12 cellular contexts compared by ENCODE assay signal in genomic region chr16:17365591-17366298, GRCh38.
DNase-seq lines count a peak whose midpoint lies in the region; ATAC-seq, FAIRE-seq and TF ChIP-seq lines count a peak whose summit lies in the region.
"Had no signal": no experiment of that assay in that cellular context is flagged by ENCODE, and none has a peak within 500 bp of the region (broad histone marks: within the 10 kb centered on the region; RNA-seq: fewer than 3 reads in every experiment).

No MANE protein-coding gene starts in this region.

- WGBS in heart left ventricle, 4 donors: 81 to 90% (median 84%) methylated on average over 3 of the region's 3 CpGs

- H3K27ac ChIP-seq in foreskin keratinocyte (peak overlapping the region; percentile 62), heart left ventricle (peak overlapping the region in 1 of 12 donors; percentile 49)

- no peaks in the 10 kb centered on the region for H3K36me3 ChIP-seq in heart left ventricle

- intact Hi-C loops in heart left ventricle (cut with DNase I): no loop called here

- no peak for TF ChIP-seq POLR2A in heart left ventricle (IDR thresholded peaks at IDR 0.05)
- no peak for TF ChIP-seq POLR2A in H54 (IDR thresholded peaks at IDR 0.05; ENCODE audit: low read depth, low read length)

- H3K4me3 ChIP-seq in heart left ventricle: no peak overlapping the region

- DNase-seq in stimulated activated naive CD8-positive, alpha-beta T cell treated with anti-CD3 and anti-CD28 coated beads, Interleukin-15, amount 100 ng/mL, for 72 hours: no peak
- DNase-seq in stimulated activated naive CD8-positive, alpha-beta T cell treated with anti-CD3 and anti-CD28 coated beads, Interleukin-15, Interleukin-2, amounts not matched to agents 100 U/mL and 50 U/mL, for 24 hours: no peak
- DNase-seq in foreskin keratinocyte: no peak
- DNase-seq in stimulated activated CD4-positive, alpha-beta T cell treated with anti-CD3 and anti-CD28 coated beads, Interleukin-2, amount 100 ng/mL, for 48 hours: no peak
- no peak for DNase-seq in heart left ventricle
- no peak for DNase-seq in H54 (ENCODE audit: insufficient read length, low spot score)
- DNase-seq: NCI-H1417 treated with DMSO at 0.1 percent for 48 hours, NCI-H526, SHP77 treated with DMSO at 0.1 percent for 48 hours had no signal

- H3K27me3 Mint-ChIP-seq in stimulated activated naive CD8-positive, alpha-beta T cell treated with anti-CD3 and anti-CD28 coated beads, Interleukin-15, amount 100 ng/mL, for 72 hours: no peaks in the 10 kb centered on the region
- no peaks in the 10 kb centered on the region for H3K27me3 Mint-ChIP-seq in activated T-helper 17 cell treated with anti-CD3 and anti-CD28 coated beads, Interleukin-2, amount 50 U/mL, for 72 hours

- peaks cover 7% of the 10 kb centered on the region for H3K36me3 Mint-ChIP-seq in activated T-helper 17 cell treated with anti-CD3 and anti-CD28 coated beads, Interleukin-2, amount 50 U/mL, for 72 hours (ENCODE audit: low read depth)

- H3K4me3 Mint-ChIP-seq in stimulated activated naive CD8-positive, alpha-beta T cell treated with anti-CD3 and anti-CD28 coated beads, Interleukin-15, amount 100 ng/mL, for 72 hours: peak overlapping the region; percentile 57 to 59
- H3K4me3 Mint-ChIP-seq in activated T-helper 17 cell treated with anti-CD3 and anti-CD28 coated beads, Interleukin-2, amount 50 U/mL, for 72 hours: peak overlapping the region; percentile 82
- H3K4me3 Mint-ChIP-seq: CD14-positive monocyte had no signal

- H3K4me1 ChIP-seq in foreskin keratinocyte: peaks cover 9% of the 10 kb centered on the region
- peaks cover 0 to 76% (median 19%) of the 10 kb centered on the region in 12 donors for H3K4me1 ChIP-seq in heart left ventricle

- H3K9me3 Mint-ChIP-seq in stimulated activated naive CD8-positive, alpha-beta T cell treated with anti-CD3 and anti-CD28 coated beads, Interleukin-15, amount 100 ng/mL, for 72 hours: peaks cover 0 to 5% of the 10 kb centered on the region in 2 donors
- peaks cover 3% of the 10 kb centered on the region for H3K9me3 Mint-ChIP-seq in activated T-helper 17 cell treated with anti-CD3 and anti-CD28 coated beads, Interleukin-2, amount 50 U/mL, for 72 hours

- TF ChIP-seq CTCF in foreskin keratinocyte (conservative IDR thresholded peaks at IDR 0.05): no peak
- TF ChIP-seq CTCF in heart left ventricle (IDR thresholded peaks at IDR 0.05): no peak

- H3K27me3 ChIP-seq in foreskin keratinocyte (no peaks in the 10 kb centered on the region), heart left ventricle (no peaks in the 10 kb centered on the region)

- H3K9me3 ChIP-seq in heart left ventricle: no peaks in the 10 kb centered on the region

- no peak for FAIRE-seq in H54 (lab: Jason Lieb, UNC)

- ATAC-seq in stimulated activated naive CD8-positive, alpha-beta T cell treated with anti-CD3 and anti-CD28 coated beads, Interleukin-15, amount 100 ng/mL, for 72 hours: no peak
- no peak for ATAC-seq in stimulated activated naive CD8-positive, alpha-beta T cell treated with anti-CD3 and anti-CD28 coated beads, Interleukin-15, Interleukin-2, amounts not matched to agents 100 U/mL and 50 U/mL, for 24 hours
- ATAC-seq in activated T-helper 17 cell treated with anti-CD3 and anti-CD28 coated beads, Interleukin-2, amount 50 U/mL, for 72 hours (replicated peaks): no peak
- ATAC-seq in foreskin keratinocyte: no peak
- ATAC-seq in HG03039 (IDR thresholded peaks at IDR 0.05; ENCODE audit: unreplicated experiment): no peak
- no peak for ATAC-seq in heart left ventricle

- peaks cover 100% of the 10 kb centered on the region for H3K4me1 Mint-ChIP-seq in stimulated activated naive CD8-positive, alpha-beta T cell treated with anti-CD3 and anti-CD28 coated beads, Interleukin-15, amount 100 ng/mL, for 72 hours
- peaks cover 76% of the 10 kb centered on the region for H3K4me1 Mint-ChIP-seq in activated T-helper 17 cell treated with anti-CD3 and anti-CD28 coated beads, Interleukin-2, amount 50 U/mL, for 72 hours

- H3K27ac Mint-ChIP-seq in stimulated activated naive CD8-positive, alpha-beta T cell treated with anti-CD3 and anti-CD28 coated beads, Interleukin-15, amount 100 ng/mL, for 72 hours: peak overlapping the region in 1 of 2 donors; percentile 40
- peak overlapping the region; percentile 99 for H3K27ac Mint-ChIP-seq in activated T-helper 17 cell treated with anti-CD3 and anti-CD28 coated beads, Interleukin-2, amount 50 U/mL, for 72 hours
